In genomic region chr15:60565407-60565806, GRCh38 we compare ENCODE assay signal across 17 cellular contexts.
A peak's percentile ranks its signal among the peaks of the same experiment; 100 is the strongest.
DNase-seq lines count a peak whose midpoint lies in the region; ATAC-seq and TF ChIP-seq lines count a peak whose summit lies in the region.
"Had no signal": no experiment of that assay in that cellular context is flagged by ENCODE, and none has a peak within 500 bp of the region (broad histone marks: within the 10 kb centered on the region; RNA-seq: fewer than 3 reads in every experiment).

No MANE protein-coding gene starts in this region.

- no peaks in the 10 kb centered on the region for H3K27me3 ChIP-seq in CD8-positive, alpha-beta T cell (ENCODE audit: insufficient read depth, low read length)

- no peaks in the 10 kb centered on the region for H3K9me3 Mint-ChIP-seq in CD8-positive, alpha-beta T cell
- no peaks in the 10 kb centered on the region for H3K9me3 Mint-ChIP-seq in effector memory CD8-positive, alpha-beta T cell
- no peaks in the 10 kb centered on the region for H3K9me3 Mint-ChIP-seq in stimulated activated effector memory CD8-positive, alpha-beta T cell treated with anti-CD3 and anti-CD28 coated beads, Interleukin-12 subunit alpha, Interleukin-12 subunit beta, amount 100 ng/mL, for 72 hours
- H3K9me3 Mint-ChIP-seq in stimulated activated naive CD8-positive, alpha-beta T cell treated with anti-CD3 and anti-CD28 coated beads, Interleukin-15, amount 100 ng/mL, for 72 hours: no peaks in the 10 kb centered on the region

- POLR2A ChIA-PET in CD8-positive, alpha-beta T cell (lab: Charles Lee): interaction anchor here (1.1 to 3.0 kb wide), 4 partner anchors 8 to 16 kb away, joined by 3 to 22 read pairs (median 4); no protein-coding TSS in a partner anchor

- no peak overlapping the region for H3K4me3 Mint-ChIP-seq in CD8-positive, alpha-beta T cell
- peak overlapping the region in 1 of 2 donors; percentile 25 for H3K4me3 Mint-ChIP-seq in effector memory CD8-positive, alpha-beta T cell
- peak overlapping the region; percentile 46 for H3K4me3 Mint-ChIP-seq in stimulated activated effector memory CD8-positive, alpha-beta T cell treated with anti-CD3 and anti-CD28 coated beads, Interleukin-12 subunit alpha, Interleukin-12 subunit beta, amount 100 ng/mL, for 72 hours
- peak overlapping the region in 1 of 2 donors; percentile 22 for H3K4me3 Mint-ChIP-seq in stimulated activated naive CD8-positive, alpha-beta T cell treated with anti-CD3 and anti-CD28 coated beads, Interleukin-15, amount 100 ng/mL, for 72 hours

- H3K27me3 Mint-ChIP-seq in CD8-positive, alpha-beta T cell (ENCODE audit: low read depth): no peaks in the 10 kb centered on the region
- no peaks in the 10 kb centered on the region for H3K27me3 Mint-ChIP-seq in effector memory CD8-positive, alpha-beta T cell
- H3K27me3 Mint-ChIP-seq in stimulated activated naive CD8-positive, alpha-beta T cell treated with anti-CD3 and anti-CD28 coated beads, Interleukin-15, amount 100 ng/mL, for 72 hours: no peaks in the 10 kb centered on the region

- peaks cover 40% of the 10 kb centered on the region for H3K36me3 Mint-ChIP-seq in CD8-positive, alpha-beta T cell
- H3K36me3 Mint-ChIP-seq in effector memory CD8-positive, alpha-beta T cell (ENCODE audit: insufficient read depth): peaks cover 78% of the 10 kb centered on the region
- peaks cover 99% of the 10 kb centered on the region for H3K36me3 Mint-ChIP-seq in stimulated activated effector memory CD8-positive, alpha-beta T cell treated with anti-CD3 and anti-CD28 coated beads, Interleukin-12 subunit alpha, Interleukin-12 subunit beta, amount 100 ng/mL, for 72 hours

- CTCF ChIA-PET in CD8-positive, alpha-beta T cell (lab: Charles Lee): interaction anchor here (0.5 to 7.4 kb wide), 6 partner anchors 12 to 874 kb away, joined by 3 to 36 read pairs (median 4); no protein-coding TSS in a partner anchor

- H3K27ac ChIP-seq in CD8-positive, alpha-beta T cell (ENCODE audit: low read depth, low read length): no peak overlapping the region
- H3K27ac ChIP-seq: A549, C4-2B, GM23248 had no signal

- H3K4me1 Mint-ChIP-seq in CD8-positive, alpha-beta T cell (ENCODE audit: low read depth): peaks cover 79% of the 10 kb centered on the region
- H3K4me1 Mint-ChIP-seq in effector memory CD8-positive, alpha-beta T cell (ENCODE audit: low read depth in 2 of 2): peaks cover 52 to 73% of the 10 kb centered on the region in 2 donors
- H3K4me1 Mint-ChIP-seq in stimulated activated effector memory CD8-positive, alpha-beta T cell treated with anti-CD3 and anti-CD28 coated beads, Interleukin-12 subunit alpha, Interleukin-12 subunit beta, amount 100 ng/mL, for 72 hours: peaks cover 66% of the 10 kb centered on the region
- peaks cover 79% of the 10 kb centered on the region for H3K4me1 Mint-ChIP-seq in stimulated activated naive CD8-positive, alpha-beta T cell treated with anti-CD3 and anti-CD28 coated beads, Interleukin-15, amount 100 ng/mL, for 72 hours

- TF ChIP-seq CTCF in CD8-positive, alpha-beta T cell (IDR thresholded peaks at IDR 0.05): no peak

- H3K4me3 ChIP-seq in CD8-positive, alpha-beta T cell (ENCODE audit: low read depth, low read length): no peak overlapping the region
- H3K4me3 ChIP-seq: A549, GM23248 had no signal

- intact Hi-C loops in CD8-positive, alpha-beta T cell (cut with DNase I, micrococcal nuclease): no loop called here

- no peak for DNase-seq in CD8-positive, alpha-beta T cell
- no peak for DNase-seq in effector memory CD8-positive, alpha-beta T cell
- no peak for DNase-seq in stimulated activated effector memory CD8-positive, alpha-beta T cell treated with anti-CD3 and anti-CD28 coated beads, Interleukin-12 subunit alpha, Interleukin-12 subunit beta, amount 100 ng/mL, for 72 hours (ENCODE audit: low spot score in 2 of 2)
- DNase-seq in medulla oblongata (ENCODE audit: extremely low spot score) (no peak), EL (no peak)
- no peak for DNase-seq in stimulated activated naive CD8-positive, alpha-beta T cell treated with anti-CD3 and anti-CD28 coated beads, Interleukin-15, amount 100 ng/mL, for 72 hours
- DNase-seq: BE2C, DMS153, DMS79 treated with DMSO at 0.1 percent for 48 hours, GDM1, GM23248, IMR-90, KBM-7 had no signal

- H3K27ac Mint-ChIP-seq in CD8-positive, alpha-beta T cell: peak overlapping the region; percentile 93
- H3K27ac Mint-ChIP-seq in effector memory CD8-positive, alpha-beta T cell: peak overlapping the region; percentile 23 to 92
- H3K27ac Mint-ChIP-seq in stimulated activated effector memory CD8-positive, alpha-beta T cell treated with anti-CD3 and anti-CD28 coated beads, Interleukin-12 subunit alpha, Interleukin-12 subunit beta, amount 100 ng/mL, for 72 hours: peak overlapping the region; percentile 87
- no peak overlapping the region for H3K27ac Mint-ChIP-seq in stimulated activated naive CD8-positive, alpha-beta T cell treated with anti-CD3 and anti-CD28 coated beads, Interleukin-15, amount 100 ng/mL, for 72 hours

- peaks cover 73% of the 10 kb centered on the region for H3K4me1 ChIP-seq in CD8-positive, alpha-beta T cell (ENCODE audit: insufficient read depth, low read length)
- H3K4me1 ChIP-seq: A549 had no signal

- H3K36me3 ChIP-seq in CD8-positive, alpha-beta T cell (ENCODE audit: insufficient read depth, low read length): no peaks in the 10 kb centered on the region
- H3K36me3 ChIP-seq: BE2C had no signal

- no peaks in the 10 kb centered on the region for H3K9me3 ChIP-seq in CD8-positive, alpha-beta T cell (ENCODE audit: low read length)
- H3K9me3 ChIP-seq: A549, BE2C had no signal

- ATAC-seq in CD8-positive, alpha-beta T cell: no peak
- ATAC-seq in SK-N-SH treated with all-trans-retinoic acid at 6 μM for 48 hours: no peak
- ATAC-seq in effector memory CD8-positive, alpha-beta T cell (replicated peaks): no peak
- ATAC-seq in stimulated activated effector memory CD8-positive, alpha-beta T cell treated with anti-CD3 and anti-CD28 coated beads, Interleukin-12 subunit alpha, Interleukin-12 subunit beta, amount 100 ng/mL, for 72 hours: no peak
- no peak for ATAC-seq in stimulated activated naive CD8-positive, alpha-beta T cell treated with anti-CD3 and anti-CD28 coated beads, Interleukin-15, amount 100 ng/mL, for 72 hours
- ATAC-seq: A549, HCT116 had no signal

TF ChIP-seq in SK-N-SH treated with all-trans-retinoic acid at 6 μM for 48 hours, 23 proteins besides CTCF, POLR2A, EP300 and RAD21:
- TF ChIP-seq ESRRG (CRISPR knock-in tag; IDR thresholded peaks at IDR 0.05): no peak
- peak; percentile 66 for TF ChIP-seq ISL1 (CRISPR knock-in tag; IDR thresholded peaks at IDR 0.05)
- no peak for TF ChIP-seq ZFP30 (CRISPR knock-in tag; IDR thresholded peaks at IDR 0.05)
- peak; percentile 79 for TF ChIP-seq TCF4 (CRISPR knock-in tag; IDR thresholded peaks at IDR 0.05; ENCODE audit: borderline replicate concordance)
- TF ChIP-seq CSDC2 (CRISPR knock-in tag; IDR thresholded peaks at IDR 0.05): no peak
TF ChIP-seq in SK-N-SH treated with all-trans-retinoic acid at 6 μM for 48 hours: peak in this region for 2.

Comparison
In these comparisons a context has a peak if more than half of its experiments do, and no peak if none do; other contexts are left out.
1. H3K27ac Mint-ChIP-seq: peak in CD8-positive, alpha-beta T cell (single experiment), effector memory CD8-positive, alpha-beta T cell (2 of 2) and stimulated activated effector memory CD8-positive, alpha-beta T cell treated with anti-CD3 and anti-CD28 coated beads, Interleukin-12 subunit alpha, Interleukin-12 subunit beta, amount 100 ng/mL, for 72 hours (single experiment); none in stimulated activated naive CD8-positive, alpha-beta T cell treated with anti-CD3 and anti-CD28 coated beads, Interleukin-15, amount 100 ng/mL, for 72 hours (0 of 2).